9 cellular contexts compared by ENCODE assay signal in genomic region chr9:127004946-127005769, GRCh38.
DNase-seq lines count a peak whose midpoint lies in the region; ATAC-seq and TF ChIP-seq lines count a peak whose summit lies in the region.
"Had no signal": no experiment of that assay in that cellular context is flagged by ENCODE, and none has a peak within 500 bp of the region (broad histone marks: within the 10 kb centered on the region; RNA-seq: fewer than 3 reads in every experiment).

No MANE protein-coding gene starts in this region.

- DNase-seq in CD8-positive, alpha-beta T cell: peak; percentile 29 to 84 (median 63)
- peak; percentile 12 for DNase-seq in HT-29 (ENCODE audit: low spot score)
- peak; percentile 70 for DNase-seq in activated T-cell treated with anti-CD3 and anti-CD28 coated beads for 24 hours (ENCODE audit: low read depth)
- peak in 23 of 42 donors; percentile 15 to 74 (median 37) for DNase-seq in head of caudate nucleus
- DNase-seq in DMS53 (lab: John Stamatoyannopoulos, UW): no peak
- no peak for DNase-seq in mesenteric fat pad (ENCODE audit: low spot score)

- peak overlapping the region; percentile 27 for H3K4me3 Mint-ChIP-seq in CD8-positive, alpha-beta T cell
- peak overlapping the region; percentile 11 for H3K4me3 Mint-ChIP-seq in stimulated activated memory B cell treated with anti-CD40 and anti-IgM and Interleukin-4, amounts not matched to agents 10 μg/mL and 1 μg/mL and 100 μg/mL, for 72 hours
- H3K4me3 Mint-ChIP-seq: dendritic cell treated with granulocyte-macrophage colony-stimulating factor and Interleukin-4, amounts not matched to agents 40 ng/mL and 50 ng/mL, for 4 days had no signal

- no peak for TF ChIP-seq CTCF in CD8-positive, alpha-beta T cell (IDR thresholded peaks at IDR 0.05)

- H3K27me3 ChIP-seq in CD8-positive, alpha-beta T cell (ENCODE audit: insufficient read depth, low read length): no peaks in the 10 kb centered on the region

- H3K9me3 ChIP-seq in CD8-positive, alpha-beta T cell (ENCODE audit: low read length): no peaks in the 10 kb centered on the region

- CTCF ChIA-PET in CD8-positive, alpha-beta T cell (lab: Charles Lee): interaction anchor here (1.0 kb wide), 1 partner anchor 17 kb away, joined by 3 read pairs; no protein-coding TSS in a partner anchor

- H3K36me3 ChIP-seq in CD8-positive, alpha-beta T cell (ENCODE audit: insufficient read depth, low read length): no peaks in the 10 kb centered on the region

- intact Hi-C loops in CD8-positive, alpha-beta T cell (cut with DNase I, micrococcal nuclease): loop anchor here (1.0 to 5.0 kb wide), 2 partner anchors 19 to 38 kb away; no protein-coding TSS in a partner anchor
- intact Hi-C loops in head of caudate nucleus (cut with DNase I): no loop called here

- H3K9me3 Mint-ChIP-seq in CD8-positive, alpha-beta T cell: no peaks in the 10 kb centered on the region
- no peaks in the 10 kb centered on the region for H3K9me3 Mint-ChIP-seq in stimulated activated memory B cell treated with anti-CD40 and anti-IgM and Interleukin-4, amounts not matched to agents 10 μg/mL and 1 μg/mL and 100 μg/mL, for 72 hours
- H3K9me3 Mint-ChIP-seq: dendritic cell treated with granulocyte-macrophage colony-stimulating factor and Interleukin-4, amounts not matched to agents 40 ng/mL and 50 ng/mL, for 4 days had no signal

- ATAC-seq in CD8-positive, alpha-beta T cell: peak; percentile 95
- peak; percentile 79 for ATAC-seq in GM21360 (IDR thresholded peaks at IDR 0.05; ENCODE audit: unreplicated experiment)
- ATAC-seq in stimulated activated memory B cell treated with anti-CD40 and anti-IgM and Interleukin-4, amounts not matched to agents 10 μg/mL and 1 μg/mL and 100 μg/mL, for 72 hours: peak; percentile 90

- POLR2A ChIA-PET in CD8-positive, alpha-beta T cell (lab: Charles Lee): interaction anchor here (0.7 to 2.1 kb wide), 3 partner anchors 19 to 231 kb away, joined by 3 to 10 read pairs (median 3); no protein-coding TSS in a partner anchor

- no peak overlapping the region for H3K4me3 ChIP-seq in CD8-positive, alpha-beta T cell (ENCODE audit: low read depth, low read length)

- no peak overlapping the region for H3K27ac ChIP-seq in CD8-positive, alpha-beta T cell (ENCODE audit: low read depth, low read length)

- no peaks in the 10 kb centered on the region for H3K36me3 Mint-ChIP-seq in CD8-positive, alpha-beta T cell
- H3K36me3 Mint-ChIP-seq in stimulated activated memory B cell treated with anti-CD40 and anti-IgM and Interleukin-4, amounts not matched to agents 10 μg/mL and 1 μg/mL and 100 μg/mL, for 72 hours: peaks cover 6% of the 10 kb centered on the region

- peaks cover 20% of the 10 kb centered on the region for H3K4me1 Mint-ChIP-seq in CD8-positive, alpha-beta T cell (ENCODE audit: low read depth)
- H3K4me1 Mint-ChIP-seq in stimulated activated memory B cell treated with anti-CD40 and anti-IgM and Interleukin-4, amounts not matched to agents 10 μg/mL and 1 μg/mL and 100 μg/mL, for 72 hours: peaks cover 24% of the 10 kb centered on the region

- peaks cover 26% of the 10 kb centered on the region for H3K27me3 Mint-ChIP-seq in CD8-positive, alpha-beta T cell (ENCODE audit: low read depth)
- H3K27me3 Mint-ChIP-seq in stimulated activated memory B cell treated with anti-CD40 and anti-IgM and Interleukin-4, amounts not matched to agents 10 μg/mL and 1 μg/mL and 100 μg/mL, for 72 hours: no peaks in the 10 kb centered on the region

- peaks cover 22% of the 10 kb centered on the region for H3K4me1 ChIP-seq in CD8-positive, alpha-beta T cell (ENCODE audit: insufficient read depth, low read length)

- peak overlapping the region; percentile 82 for H3K27ac Mint-ChIP-seq in CD8-positive, alpha-beta T cell
- peak overlapping the region; percentile 48 for H3K27ac Mint-ChIP-seq in stimulated activated memory B cell treated with anti-CD40 and anti-IgM and Interleukin-4, amounts not matched to agents 10 μg/mL and 1 μg/mL and 100 μg/mL, for 72 hours
- H3K27ac Mint-ChIP-seq: dendritic cell treated with granulocyte-macrophage colony-stimulating factor and Interleukin-4, amounts not matched to agents 40 ng/mL and 50 ng/mL, for 4 days had no signal

Comparison
In these comparisons a context has a peak if more than half of its experiments do, and no peak if none do; other contexts are left out.
1. DNase-seq: peak in CD8-positive, alpha-beta T cell (7 of 7), HT-29 (single experiment), activated T-cell treated with anti-CD3 and anti-CD28 coated beads for 24 hours (single experiment) and head of caudate nucleus (23 of 42); none in DMS53 (single experiment) and mesenteric fat pad (single experiment).
2. Peak in every context shown above with its lines, with median percentiles within 50 percentile points of each other: ATAC-seq.